ENCODE assay signal across 16 cellular contexts in the genomic region with DNA sequence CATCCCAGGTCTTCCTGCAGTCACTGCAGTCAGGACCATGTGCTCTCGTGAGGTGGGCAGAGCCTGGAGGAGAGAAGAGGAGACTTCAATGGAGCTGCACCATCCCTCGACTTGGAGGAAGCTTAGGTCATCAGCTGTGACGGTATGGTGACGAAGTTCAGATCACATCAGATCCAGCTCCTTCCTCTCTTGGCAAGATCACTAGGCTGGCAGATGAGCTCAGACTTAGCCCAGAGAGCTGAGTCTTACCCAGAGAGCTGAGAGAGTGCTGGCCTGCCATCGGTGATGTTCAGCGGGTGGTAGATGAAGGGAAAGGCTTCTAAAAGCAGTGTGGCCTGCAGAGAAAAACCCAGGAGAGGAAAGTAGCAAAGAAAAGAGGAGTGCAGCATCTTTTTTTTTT. TPM values are rescaled to one million over a fixed set of nuclear protein-coding genes. Genes with fewer than 3 reads are reported as not detected.
DNase-seq lines count a peak whose midpoint lies in the region; ATAC-seq and TF ChIP-seq lines count a peak whose summit lies in the region.
"Had no signal": no experiment of that assay in that cellular context is flagged by ENCODE, and none has a peak within 500 bp of the region (broad histone marks: within the 10 kb centered on the region; RNA-seq: fewer than 3 reads in every experiment).

No MANE protein-coding gene starts in this region.

- H4K20me1 ChIP-seq in BLaER1 = no peaks in the 10 kb centered on the region

- DNase-seq in M059J (ENCODE audit: low read depth) (peak; percentile 56), esophagus muscularis mucosa (ENCODE audit: extremely low spot score) (no peak), iPS-NIHi11 (ENCODE audit: low spot score) (no peak), GM19240 (ENCODE audit: insufficient read length, low spot score) (no peak)
- no peak for DNase-seq in stimulated activated CD4-positive, alpha-beta T cell treated with anti-CD3 and anti-CD28 coated beads, Interleukin-2, amount 100 ng/mL, for 48 hours
- DNase-seq: activated naive CD8-positive, alpha-beta T cell treated with anti-CD3 and anti-CD28 coated beads, Interleukin-2, amount 50 U/mL, for 24 hours; cerebellar nuclear complex; DMS153; sigmoid colon had no signal

- H3K9ac ChIP-seq in BLaER1 = no peak overlapping the region

- TF ChIP-seq POLR2A in esophagus muscularis mucosa (IDR thresholded peaks at IDR 0.05; ENCODE audit: low read depth) = no peak

- H3K4me2 ChIP-seq in BLaER1 = peak overlapping the region; percentile 98
- H3K4me2 ChIP-seq: hepatocyte had no signal

- no peaks in the 10 kb centered on the region for H3K9me3 ChIP-seq in BLaER1
- H3K9me3 ChIP-seq in esophagus muscularis mucosa = no peaks in the 10 kb centered on the region
- no peaks in the 10 kb centered on the region for H3K9me3 ChIP-seq in neutrophil
- H3K9me3 ChIP-seq: sigmoid colon had no signal

- H3K4me1 ChIP-seq in BLaER1 (peaks cover 55% of the 10 kb centered on the region), esophagus muscularis mucosa (peaks cover 8 to 48% (median 35%) of the 10 kb centered on the region in 4 donors), neutrophil (ENCODE audit: control insufficient read depth in 1 of 2, insufficient read depth in 1 of 2, low read depth in 1 of 2, low read length in 1 of 2) (peaks cover 59 to 60% of the 10 kb centered on the region in 2 experiments)

- ATAC-seq in HG03571 (IDR thresholded peaks at IDR 0.05; ENCODE audit: unreplicated experiment) = no peak
- ATAC-seq: activated naive CD8-positive, alpha-beta T cell treated with anti-CD3 and anti-CD28 coated beads, Interleukin-2, amount 50 U/mL, for 24 hours; natural killer cell treated with Interleukin-12 subunit alpha and Interleukin-12 subunit beta and Interleukin-15 and Interleukin-18, amount 100 ng/mL, for 72 hours had no signal

- TF ChIP-seq CTCF in esophagus muscularis mucosa (IDR thresholded peaks at IDR 0.05) (no peak), neutrophil (IDR thresholded peaks at IDR 0.05) (no peak)

- H3K4me3 ChIP-seq in BLaER1 (no peak overlapping the region), esophagus muscularis mucosa (no peak overlapping the region), neutrophil (ENCODE audit: low read depth in 1 of 2, low read length in 1 of 2) (peak overlapping the region; percentile 73 to 84)
- H3K4me3 ChIP-seq: hepatocyte, sigmoid colon had no signal

- TF ChIP-seq EP300 in esophagus muscularis mucosa (IDR thresholded peaks at IDR 0.05) = no peak

- no peaks in the 10 kb centered on the region for H3K36me3 ChIP-seq in BLaER1
- H3K36me3 ChIP-seq in esophagus muscularis mucosa = no peaks in the 10 kb centered on the region
- peaks cover 3% of the 10 kb centered on the region for H3K36me3 ChIP-seq in neutrophil
- H3K36me3 ChIP-seq: sigmoid colon had no signal

- WGBS in esophagus muscularis mucosa = 79% methylated on average over 6 of the region's 6 CpGs

- H3K27ac ChIP-seq in BLaER1 = no peak overlapping the region
- peak overlapping the region; percentile 15 to 85 (median 56) for H3K27ac ChIP-seq in esophagus muscularis mucosa (replicated peaks in 1 of 4)
- H3K27ac ChIP-seq in neutrophil = peak overlapping the region; percentile 99
- H3K27ac ChIP-seq: epithelial cell of prostate, hepatocyte had no signal

- H3K27me3 ChIP-seq in BLaER1 = no peaks in the 10 kb centered on the region
- H3K27me3 ChIP-seq in esophagus muscularis mucosa = no peaks in the 10 kb centered on the region
- peaks cover 40% of the 10 kb centered on the region for H3K27me3 ChIP-seq in neutrophil
- H3K27me3 ChIP-seq: sigmoid colon had no signal

- intact Hi-C loops in esophagus muscularis mucosa (cut with DNase I) = no loop called here

RNA-seq across cellular contexts. Expression of a gene that starts 1.8 kb away (rescaled TPM):
- 7.9 and 23.3 TPM in 2 replicates for total RNA-seq in M059J (2014; rRNA removed; shearing (Covaris generic))
- 10 to 100 TPM; 24.1 to 61.0 (median 29.9) TPM for total RNA-seq in esophagus muscularis mucosa

RNA-seq across cellular contexts. Expression of a gene that starts 17.7 kb away (rescaled TPM):
- total RNA-seq in M059J (2014; rRNA removed; shearing (Covaris generic)) = 0.10 TPM in 1 of 2 replicates, not detected in the other
- 1 to 10 TPM in 2 of 4 donors, under 1 TPM in 1, not detected in 1; 0.32 to 2.2 (median 1.3) TPM for total RNA-seq in esophagus muscularis mucosa
- total RNA-seq: SK-MEL-5 had no signal

RNA-seq across cellular contexts. Expression of a gene that starts 29.5 kb away (rescaled TPM):
- total RNA-seq in M059J (2014; rRNA removed; shearing (Covaris generic)) = 29.0 and 57.9 TPM in 2 replicates
- total RNA-seq in esophagus muscularis mucosa = 1 to 10 TPM; 2.9 to 9.3 (median 6.8) TPM

RNA-seq across cellular contexts. Expression of a gene that starts 39.8 kb away (rescaled TPM):
- total RNA-seq in M059J (2014; rRNA removed; shearing (Covaris generic)) = 47.7 and 77.7 TPM in 2 replicates
- 100 to 1,000 TPM; 106 to 186 (median 138) TPM for total RNA-seq in esophagus muscularis mucosa

RNA-seq across cellular contexts. Expression of a gene that starts 47.4 kb away (rescaled TPM):
- total RNA-seq in M059J (2014; rRNA removed; shearing (Covaris generic)) = 117 and 122 TPM in 2 replicates
- total RNA-seq in esophagus muscularis mucosa = 10 to 100 TPM; 35.7 to 63.0 (median 57.1) TPM

Comparison
In these comparisons a context has a peak if more than half of its experiments do, and no peak if none do; other contexts are left out.
1. H3K4me3 ChIP-seq: peak in neutrophil (2 of 2); none in BLaER1 (single experiment) and esophagus muscularis mucosa (0 of 4).